19 cellular contexts compared by ENCODE assay signal in the genomic region with DNA sequence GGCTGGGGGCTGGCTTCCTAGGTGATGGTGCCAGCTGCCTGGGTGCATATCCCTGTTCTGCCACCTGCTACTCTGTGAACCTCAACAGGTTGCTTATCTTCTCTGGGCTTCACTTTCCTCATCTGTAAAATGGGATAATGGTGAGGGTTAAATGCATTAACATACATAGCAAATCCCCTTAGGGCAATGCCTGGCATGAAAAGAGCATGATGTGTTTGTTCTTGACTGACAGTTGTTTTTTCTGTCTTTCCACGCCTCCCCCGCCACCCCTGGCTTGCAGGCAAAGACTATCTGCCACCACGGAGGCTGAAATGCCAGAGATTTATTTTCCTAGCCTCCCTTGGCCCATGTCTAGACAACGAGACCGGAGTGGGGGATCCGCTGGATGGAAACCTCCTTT.
DNase-seq lines count a peak whose midpoint lies in the region; ATAC-seq, FAIRE-seq and TF ChIP-seq lines count a peak whose summit lies in the region.
"Had no signal": no experiment of that assay in that cellular context is flagged by ENCODE, and none has a peak within 500 bp of the region (broad histone marks: within the 10 kb centered on the region; RNA-seq: fewer than 3 reads in every experiment).

No MANE protein-coding gene starts in this region.

- H3K9me3 ChIP-seq in HepG2 (ENCODE audit: low read length) (no peaks in the 10 kb centered on the region), right lobe of liver (no peaks in the 10 kb centered on the region)
- H3K9me3 ChIP-seq: HAP-1 had no signal

- no TSS peak for BruUV-seq in HepG2 (replicated peaks; lab: Mats Ljungman, UMichigan)

- TF ChIP-seq POLR2A in HepG2 (IDR thresholded peaks at IDR 0.05; ENCODE audit: insufficient read depth in 1 of 2, low read depth in 2 of 2, low read length in 2 of 2) (no peak), right lobe of liver (IDR thresholded peaks at IDR 0.05) (no peak)

- no peaks in the 10 kb centered on the region for H3K36me3 ChIP-seq in HepG2 (replicated peaks in 1 of 2; ENCODE audit: control insufficient read depth in 1 of 2, insufficient read depth in 2 of 2, low read length in 2 of 2)
- H3K36me3 ChIP-seq in right lobe of liver = no peaks in the 10 kb centered on the region
- H3K36me3 ChIP-seq: HAP-1 had no signal

- TF ChIP-seq EP300 in HepG2 (IDR thresholded peaks at IDR 0.05; ENCODE audit: low read depth in 2 of 2, low read length in 2 of 2) (no peak), HepG2 (CRISPR knock-in tag; IDR thresholded peaks at IDR 0.05; ENCODE audit: borderline replicate concordance) (no peak)

- 13% methylated on average over 5 of the region's 6 CpGs for WGBS in HepG2 (ENCODE audit: low lambda C conversion rate)
- 22% methylated on average over 5 of the region's 6 CpGs for WGBS in right lobe of liver (ENCODE audit: insufficient coverage, low coverage, low lambda C conversion rate, missing lambda C conversion rate)

- H3K4me1 ChIP-seq in HepG2 (ENCODE audit: insufficient read depth, low read length) (no peaks in the 10 kb centered on the region), right lobe of liver (no peaks in the 10 kb centered on the region)
- H3K4me1 ChIP-seq: HAP-1 had no signal

- no peak for TF ChIP-seq RAD21 in HepG2 (CRISPR knock-in tag; IDR thresholded peaks at IDR 0.05)

- FAIRE-seq in HepG2 (lab: Jason Lieb, UNC) = no peak
- FAIRE-seq: A204.1, G401.6, GM12892, H54 had no signal

- CTCF ChIA-PET in HepG2 (lab: Yijun Ruan, JAX; ENCODE audit: low intra/inter-chr PET ratio, low total read pairs) = no interaction called here

- H3K27me3 ChIP-seq in HepG2 (ENCODE audit: control insufficient read depth in 1 of 2, insufficient read depth in 2 of 2, low read length in 2 of 2) (no peaks in the 10 kb centered on the region; a peak in 2 of 5 replicates), right lobe of liver (no peaks in the 10 kb centered on the region)

- H3K27ac ChIP-seq in HepG2 (ENCODE audit: extremely low read length, insufficient read depth, low read length) (no peak overlapping the region), right lobe of liver (no peak overlapping the region)
- H3K27ac ChIP-seq: 22Rv1 had no signal

- ATAC-seq in HepG2 = no peak
- no peak for ATAC-seq in right lobe of liver

- TF ChIP-seq CTCF in HepG2 (CRISPR knock-in tag; IDR thresholded peaks at IDR 0.05) (no peak), right lobe of liver (IDR thresholded peaks at IDR 0.05) (no peak)

- H4K20me1 ChIP-seq in HepG2 (ENCODE audit: insufficient read depth, low read length) = no peaks in the 10 kb centered on the region

- DNase-seq in HepG2 (ENCODE audit: low spot score) (no peak), right lobe of liver (no peak), islet precursor cell (peak; percentile 51), posterior vena cava (ENCODE audit: low spot score) (peak; percentile 41), iPS-NIHi11 (ENCODE audit: low spot score) (no peak), NCI-H524 (lab: John Stamatoyannopoulos, UW) (no peak)
- no peak for DNase-seq in activated CD4-positive, alpha-beta T cell treated with anti-CD3 and anti-CD28 coated beads, Interleukin-2, amount 50 U/mL, for 4 hours
- DNase-seq: C1 segment of cervical spinal cord; CD4-positive, alpha-beta memory T cell; COR-L47; DMS153; DND-41; GOT3 had no signal

- intact Hi-C loops in HepG2 (cut with micrococcal nuclease; ENCODE audit: unreplicated experiment) (no loop called here), right lobe of liver (cut with DNase I) (no loop called here), posterior vena cava (cut with DNase I) (no loop called here)

- no peak overlapping the region for H2AFZ ChIP-seq in HepG2 (ENCODE audit: low read length)

- POLR2A ChIA-PET in HepG2 (lab: Yijun Ruan, JAX) = no interaction called here

- H3K79me2 ChIP-seq in HepG2 (ENCODE audit: insufficient read depth, low read length) = no peaks in the 10 kb centered on the region

- in situ Hi-C loops in HepG2 (cut with HindIII; ENCODE audit: extremely low pct_ligation_motif_present, low pct_unique_long_range_greater_than_20kb) = loop anchor here (10.0 kb wide), 1 partner anchor 409 kb away; no protein-coding TSS in a partner anchor

- H3K9ac ChIP-seq in HepG2 (ENCODE audit: insufficient read depth, low read depth, low read length) = no peak overlapping the region

- no peak overlapping the region for H3K4me2 ChIP-seq in HepG2 (ENCODE audit: low read depth, low read length)

- H3K4me3 ChIP-seq in HepG2 (replicated peaks in 1 of 3; ENCODE audit: insufficient read depth in 1 of 3, low read depth in 2 of 3, low read length in 3 of 3) (no peak overlapping the region), right lobe of liver (no peak overlapping the region)
- H3K4me3 ChIP-seq: HAP-1 had no signal

TF ChIP-seq in HepG2, 621 proteins besides CTCF, POLR2A, EP300 and RAD21:
- TF ChIP-seq ZNF776 (CRISPR knock-in tag; IDR thresholded peaks at IDR 0.05) = no peak
- 0 out of 2 replicates have a peak, but pooled peaks have one; percentile 9 for TF ChIP-seq ZNF629 (CRISPR knock-in tag; conservative IDR thresholded peaks at IDR 0.05)

Comparison
In these comparisons a context has a peak if more than half of its experiments do, and no peak if none do; other contexts are left out.
1. DNase-seq: peak in islet precursor cell (single experiment) and posterior vena cava (single experiment); none in HepG2 (single experiment), right lobe of liver (0 of 3), activated CD4-positive, alpha-beta T cell treated with anti-CD3 and anti-CD28 coated beads, Interleukin-2, amount 50 U/mL, for 4 hours (0 of 2), iPS-NIHi11 (single experiment) and NCI-H524 (0 of 2).